Comparison of ENCODE assay signal across 24 cellular contexts in the genomic region with DNA sequence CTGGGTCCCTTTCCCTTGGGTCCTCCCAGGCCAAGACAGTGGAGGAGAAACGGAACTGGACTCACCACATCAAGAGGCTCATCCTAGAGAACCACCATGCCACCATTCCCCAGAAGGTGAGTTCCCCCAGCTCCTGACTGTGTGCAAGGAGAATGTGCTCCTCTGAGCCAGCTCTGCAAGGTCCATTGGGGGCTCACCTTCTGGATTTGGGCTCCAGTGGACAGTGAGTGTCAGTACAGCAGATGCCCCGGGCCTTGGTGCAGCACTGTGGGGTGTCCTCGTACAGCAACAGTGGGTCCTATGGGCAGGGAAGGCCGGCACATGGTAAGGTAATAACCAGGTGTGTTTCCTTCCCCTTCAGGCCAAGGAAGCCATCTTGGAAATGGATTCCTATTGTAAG. TPM values are rescaled to one million over a fixed set of nuclear protein-coding genes. Genes with fewer than 3 reads are reported as not detected.
DNase-seq lines count a peak whose midpoint lies in the region; ATAC-seq, FAIRE-seq and TF ChIP-seq lines count a peak whose summit lies in the region.
"Had no signal": no experiment of that assay in that cellular context is flagged by ENCODE, and none has a peak within 500 bp of the region (broad histone marks: within the 10 kb centered on the region; RNA-seq: fewer than 3 reads in every experiment).

No MANE protein-coding gene starts in this region.

- H3K9me3 ChIP-seq in endodermal cell (ENCODE audit: control insufficient read depth, low read length): no peaks in the 10 kb centered on the region

- WGBS in endodermal cell (ENCODE audit: insufficient coverage in 1 of 2, insufficient read length in 1 of 2), 2 experiments: 88 to 100% methylated on average over 1 to 4 of the region's 4 CpGs

- no peaks in the 10 kb centered on the region for H3K9me3 Mint-ChIP-seq in endodermal cell
- H3K9me3 Mint-ChIP-seq in activated CD8-positive, alpha-beta T cell treated with anti-CD3 and anti-CD28 coated beads for 36 hours: no peaks in the 10 kb centered on the region
- H3K9me3 Mint-ChIP-seq: CD4-positive, alpha-beta memory T cell had no signal

- no peaks in the 10 kb centered on the region for H3K27me3 ChIP-seq in endodermal cell (ENCODE audit: control insufficient read depth, insufficient read depth, low read length, poor library complexity, severe bottlenecking)

- peaks cover 8% of the 10 kb centered on the region for H3K4me1 ChIP-seq in endodermal cell (ENCODE audit: control insufficient read depth, insufficient read depth, low read length)

- H3K27ac Mint-ChIP-seq in endodermal cell: no peak overlapping the region
- H3K27ac Mint-ChIP-seq in activated CD8-positive, alpha-beta T cell treated with anti-CD3 and anti-CD28 coated beads for 36 hours: no peak overlapping the region

- no peaks in the 10 kb centered on the region for H3K4me1 Mint-ChIP-seq in endodermal cell
- H3K4me1 Mint-ChIP-seq in activated CD8-positive, alpha-beta T cell treated with anti-CD3 and anti-CD28 coated beads for 36 hours (ENCODE audit: low read depth): peaks cover 4% of the 10 kb centered on the region

- no peak for DNase-seq in HTR-8/SVneo (ENCODE audit: insufficient read length, low spot score)
- no peak for DNase-seq in RWPE1 (ENCODE audit: low spot score)
- peak; percentile 25 for DNase-seq in endodermal cell
- DNase-seq in posterior vena cava (ENCODE audit: low spot score): peak; percentile 31
- DNase-seq in activated CD8-positive, alpha-beta T cell treated with anti-CD3 and anti-CD28 coated beads for 36 hours: no peak
- DNase-seq in stimulated activated CD4-positive, alpha-beta T cell treated with anti-CD3 and anti-CD28 coated beads, Interleukin-2, amount 100 ng/mL, for 24 hours: no peak
- DNase-seq: C1 segment of cervical spinal cord; CD4-positive, alpha-beta memory T cell; COR-L47; HCEC 1CT; NCI-H1048; NCI-H1417; NCI-H1694; NCI-H2029 treated with DMSO at 0.1 percent for 48 hours; NCI-H446 treated with DMSO at 0.1 percent for 48 hours; NCI-H526; NCI-H82; NK-92 treated with Interleukin-12 subunit alpha and Interleukin-12 subunit beta, amount 100 ng/mL, for 24 hours; PC-9; SIG-M5 had no signal

- peaks cover 33% of the 10 kb centered on the region for H3K36me3 ChIP-seq in endodermal cell (ENCODE audit: control insufficient read depth, insufficient read depth, low read length)

- H3K27ac ChIP-seq in RWPE1: peak overlapping the region; percentile 94
- no peak overlapping the region for H3K27ac ChIP-seq in endodermal cell (ENCODE audit: low read depth, low read length)
- H3K27ac ChIP-seq: PC-9, SK-N-MC had no signal

- intact Hi-C loops in posterior vena cava (cut with DNase I): no loop called here
- intact Hi-C loops in activated CD8-positive, alpha-beta T cell treated with anti-CD3 and anti-CD28 coated beads for 36 hours (cut with micrococcal nuclease): no loop called here

- TF ChIP-seq CTCF in RWPE1 (conservative IDR thresholded peaks at IDR 0.05; ENCODE audit: low read depth) (no peak), endodermal cell (conservative IDR thresholded peaks at IDR 0.05) (no peak)
- no peak for TF ChIP-seq CTCF in activated CD8-positive, alpha-beta T cell treated with anti-CD3 and anti-CD28 coated beads for 36 hours (IDR thresholded peaks at IDR 0.05)

- no peak for ATAC-seq in activated CD8-positive, alpha-beta T cell treated with anti-CD3 and anti-CD28 coated beads for 36 hours
- no peak for ATAC-seq in GM18867 (IDR thresholded peaks at IDR 0.05; ENCODE audit: unreplicated experiment)

- H3K4me3 ChIP-seq in endodermal cell (ENCODE audit: low read length): no peak overlapping the region
- H3K4me3 ChIP-seq: PC-9, SK-N-MC had no signal

- POLR2A ChIA-PET in RWPE1 (lab: Yijun Ruan, JAX; ENCODE audit: low non-redundant PET): no interaction called here
- POLR2A ChIA-PET in activated CD8-positive, alpha-beta T cell treated with anti-CD3 and anti-CD28 coated beads for 36 hours (lab: Charles Lee): interaction anchor here (0.8 kb wide), 1 partner anchor 15 kb away, joined by 3 read pairs; no protein-coding TSS in a partner anchor

- CTCF ChIA-PET in RWPE1 (lab: Yijun Ruan, JAX): interaction anchor here (0.6 to 0.7 kb wide), 2 partner anchors 10 to 187 kb away, joined by 3 to 4 read pairs; no protein-coding TSS in a partner anchor
- CTCF ChIA-PET in activated CD8-positive, alpha-beta T cell treated with anti-CD3 and anti-CD28 coated beads for 36 hours (lab: Charles Lee): no interaction called here

- no peaks in the 10 kb centered on the region for H3K27me3 Mint-ChIP-seq in endodermal cell (ENCODE audit: insufficient read depth)
- H3K27me3 Mint-ChIP-seq in activated CD8-positive, alpha-beta T cell treated with anti-CD3 and anti-CD28 coated beads for 36 hours: no peaks in the 10 kb centered on the region
- H3K27me3 Mint-ChIP-seq: CD4-positive, alpha-beta memory T cell had no signal

- H3K4me3 Mint-ChIP-seq in endodermal cell: no peak overlapping the region
- H3K4me3 Mint-ChIP-seq in activated CD8-positive, alpha-beta T cell treated with anti-CD3 and anti-CD28 coated beads for 36 hours: no peak overlapping the region

- no peak overlapping the region for H3K9ac ChIP-seq in endodermal cell (ENCODE audit: extremely low read depth, low read length, poor library complexity, severe bottlenecking)

- FAIRE-seq in HTR-8/SVneo (lab: Jason Lieb, UNC): peak; percentile 94
- FAIRE-seq: G401.6, H1 had no signal

- H3K36me3 Mint-ChIP-seq in endodermal cell (ENCODE audit: low read depth): peaks cover 35% of the 10 kb centered on the region
- no peaks in the 10 kb centered on the region for H3K36me3 Mint-ChIP-seq in activated CD8-positive, alpha-beta T cell treated with anti-CD3 and anti-CD28 coated beads for 36 hours (ENCODE audit: low read depth)

RNA-seq across cellular contexts. Expression of gene PLEKHG3, which starts 27.8 kb away (rescaled TPM):
- 10 to 100 TPM; 31.7 to 52.6 TPM for total RNA-seq in endodermal cell
- 35.6 TPM for polyA plus RNA-seq in endodermal cell (2013, experiment 1 of 2)
- 30.8 TPM for polyA plus RNA-seq in endodermal cell (2013, experiment 2 of 2)
- 10 to 100 TPM; 54.6 to 58.1 TPM for total RNA-seq in posterior vena cava
- 1 to 10 TPM; 2.7 to 2.8 TPM for total RNA-seq in activated CD8-positive, alpha-beta T cell treated with anti-CD3 and anti-CD28 coated beads for 36 hours

Comparison
In these comparisons a context has a peak if more than half of its experiments do, and no peak if none do; other contexts are left out.
1. DNase-seq: peak in endodermal cell (single experiment) and posterior vena cava (single experiment); none in HTR-8/SVneo (single experiment), RWPE1 (single experiment), activated CD8-positive, alpha-beta T cell treated with anti-CD3 and anti-CD28 coated beads for 36 hours (single experiment) and stimulated activated CD4-positive, alpha-beta T cell treated with anti-CD3 and anti-CD28 coated beads, Interleukin-2, amount 100 ng/mL, for 24 hours (0 of 2).
2. RNA of gene PLEKHG3, which starts 27.8 kb away (total RNA-seq): 54.6 to 58.1 TPM in posterior vena cava and 31.7 to 52.6 TPM in endodermal cell; 2.7 to 2.8 TPM in activated CD8-positive, alpha-beta T cell treated with anti-CD3 and anti-CD28 coated beads for 36 hours; every median in the first group is over 4 times any median in the second.